2 cellular contexts compared by ENCODE assay signal in genomic region chr1:25782608-25783201, GRCh38.
TF ChIP-seq lines count a peak whose summit lies in the region.

No MANE protein-coding gene starts in this region.

TF ChIP-seq in HEK293, 187 proteins besides CTCF, POLR2A, EP300 and RAD21 (continued from another document):
- TF ChIP-seq ZNF280D (tag by site-specific recombination; IDR thresholded peaks at IDR 0.05) (no peak), ZNF600 (tag by site-specific recombination; IDR thresholded peaks at IDR 0.05) (peak; percentile 93), PATZ1 (tag by site-specific recombination; IDR thresholded peaks at IDR 0.05) (peak; percentile 61), ZFHX2 (tag by site-specific recombination; conservative IDR thresholded peaks at IDR 0.05) (no peak), ZNF791 (tag by site-specific recombination; IDR thresholded peaks at IDR 0.05) (no peak), ZFP37 (tag by site-specific recombination; IDR thresholded peaks at IDR 0.05) (peak; percentile 63; the same call in 1 of the 2 replicates), GLIS2 (tag by site-specific recombination; IDR thresholded peaks at IDR 0.05) (peak; percentile 67), GLIS1 (tag by site-specific recombination; IDR thresholded peaks at IDR 0.05) (peak; percentile 95), ZNF202 (tag by site-specific recombination; IDR thresholded peaks at IDR 0.05; ENCODE audit: borderline replicate concordance) (no peak), ZBTB8A (tag by site-specific recombination; IDR thresholded peaks at IDR 0.05) (peak; percentile 92), ZNF76 (tag by site-specific recombination; IDR thresholded peaks at IDR 0.05; ENCODE audit: borderline replicate concordance, low read depth) (no peak), ZNF664 (tag by site-specific recombination; IDR thresholded peaks at IDR 0.05) (no peak), ZNF776 (tag by site-specific recombination; IDR thresholded peaks at IDR 0.05; ENCODE audit: borderline replicate concordance) (no peak), ZNF18 (tag by site-specific recombination; IDR thresholded peaks at IDR 0.05) (peak; percentile 51; the same call in 1 of the 2 replicates), ZNF514 (tag by site-specific recombination; IDR thresholded peaks at IDR 0.05) (no peak), ZNF701 (tag by site-specific recombination; IDR thresholded peaks at IDR 0.05) (no peak), ZNF174 (tag by site-specific recombination; IDR thresholded peaks at IDR 0.05) (no peak), ZBTB17 (tag by site-specific recombination; IDR thresholded peaks at IDR 0.05) (peak; percentile 54; the same call in 1 of the 2 replicates)
TF ChIP-seq in HEK293: peak in this region for 45.

TF ChIP-seq in K562, 482 proteins besides CTCF, POLR2A, EP300 and RAD21 (continued from another document and continues in another):
- TF ChIP-seq CUX1 (CRISPR knock-in tag; IDR thresholded peaks at IDR 0.05) (no peak), ZNF175 (CRISPR knock-in tag; IDR thresholded peaks at IDR 0.05; ENCODE audit: low read depth) (0 out of 2 replicates have a peak, but pooled peaks have one; percentile 49), POLR2AphosphoS5 (IDR thresholded peaks at IDR 0.05; ENCODE audit: control insufficient read depth, insufficient read depth, low read depth, low read length) (0 out of 2 replicates have a peak, but pooled peaks have one; percentile 45), CBX2 (IDR thresholded peaks at IDR 0.05; ENCODE audit: insufficient read depth, low read length, poor library complexity, severe bottlenecking) (no peak), ZNF280B (CRISPR knock-in tag; IDR thresholded peaks at IDR 0.05) (no peak), ZNF436 (CRISPR knock-in tag; IDR thresholded peaks at IDR 0.05) (no peak), PKNOX1 (IDR thresholded peaks at IDR 0.05) (no peak; the same call in 1 of the 2 replicates), ELF4 (CRISPR knock-in tag; IDR thresholded peaks at IDR 0.05) (no peak), NELFE (IDR thresholded peaks at IDR 0.05; ENCODE audit: insufficient read depth, insufficient read length) (no peak), GTF2F1 (IDR thresholded peaks at IDR 0.05; ENCODE audit: low read depth, low read length) (no peak), RNF2 (IDR thresholded peaks at IDR 0.05) (peak; percentile 71; the same call in 1 of the 2 replicates), TRIM28 (IDR thresholded peaks at IDR 0.05) (peak; percentile 45; the same call in 1 of the 2 replicates), MAZ (CRISPR knock-in tag; conservative IDR thresholded peaks at IDR 0.05 in 1 of 2, IDR thresholded peaks at IDR 0.05 in 1 of 2) (peak in 1 of 2 experiments; percentile 25; a peak in 2 of 4 replicates), ZNF239 (CRISPR knock-in tag; IDR thresholded peaks at IDR 0.05) (no peak), ZNF224 (CRISPR knock-in tag; IDR thresholded peaks at IDR 0.05) (no peak), TAL1 (IDR thresholded peaks at IDR 0.05) (peak; percentile 77), GTF2B (IDR thresholded peaks at IDR 0.05; ENCODE audit: extremely low read depth, insufficient read length) (no peak), MAX (CRISPR knock-in tag; IDR thresholded peaks at IDR 0.05) (peak; percentile 81), GMEB1 (CRISPR knock-in tag; IDR thresholded peaks at IDR 0.05) (no peak), RFX7 (CRISPR knock-in tag; IDR thresholded peaks at IDR 0.05) (no peak), SMARCB1 (IDR thresholded peaks at IDR 0.05; ENCODE audit: insufficient read length, low read depth) (no peak), GABPA (tag; conservative IDR thresholded peaks at IDR 0.05; ENCODE audit: low read depth) (0 out of 2 replicates have a peak, but pooled peaks have one; percentile 36), FIP1L1 (IDR thresholded peaks at IDR 0.05; ENCODE audit: low read depth, low read length, poor library complexity, severe bottlenecking) (no peak), FOXK2 (conservative IDR thresholded peaks at IDR 0.05 in 1 of 2, IDR thresholded peaks at IDR 0.05 in 1 of 2; ENCODE audit: low read depth in 2 of 2) (no peak), ZFP1 (CRISPR knock-in tag; IDR thresholded peaks at IDR 0.05) (no peak), ZNF717 (CRISPR knock-in tag; IDR thresholded peaks at IDR 0.05) (no peak), RFX1 (IDR thresholded peaks at IDR 0.05) (no peak), MCM7 (IDR thresholded peaks at IDR 0.05) (no peak), HNRNPLL (IDR thresholded peaks at IDR 0.05; ENCODE audit: low read depth, low read length, poor library complexity, severe bottlenecking) (no peak), HCFC1 (IDR thresholded peaks at IDR 0.05; ENCODE audit: low read depth, low read length) (no peak), ATF7 (IDR thresholded peaks at IDR 0.05) (peak; percentile 95), MAFK (IDR thresholded peaks at IDR 0.05; ENCODE audit: low read length) (no peak), SREBF1 (IDR thresholded peaks at IDR 0.05; ENCODE audit: borderline replicate concordance, low read depth, low read length) (no peak), ZNF79 (CRISPR knock-in tag; IDR thresholded peaks at IDR 0.05; ENCODE audit: low read depth) (no peak), MAFF (IDR thresholded peaks at IDR 0.05; ENCODE audit: low read length) (no peak), HLTF (IDR thresholded peaks at IDR 0.05) (no peak), EGR1 (conservative IDR thresholded peaks at IDR 0.05) (no peak), ATF6 (CRISPR knock-in tag; IDR thresholded peaks at IDR 0.05) (no peak), FOSL1 (tag; conservative IDR thresholded peaks at IDR 0.05) (0 out of 2 replicates have a peak, but pooled peaks have one; percentile 40), ZNF699 (CRISPR knock-in tag; IDR thresholded peaks at IDR 0.05; ENCODE audit: insufficient replicate concordance) (no peak), ZNF41 (CRISPR knock-in tag; conservative IDR thresholded peaks at IDR 0.05) (no peak), CBX5 (IDR thresholded peaks at IDR 0.05; ENCODE audit: borderline replicate concordance, low read depth) (peak; percentile 46; the same call in 1 of the 2 replicates), SAFB2 (IDR thresholded peaks at IDR 0.05; ENCODE audit: borderline replicate concordance, low read depth, low read length, severe bottlenecking) (no peak), MBD2 (IDR thresholded peaks at IDR 0.05; ENCODE audit: borderline replicate concordance, low read depth) (no peak), FOXO4 (CRISPR knock-in tag; IDR thresholded peaks at IDR 0.05) (no peak), STAG1 (CRISPR knock-in tag; IDR thresholded peaks at IDR 0.05; ENCODE audit: borderline replicate concordance) (no peak), TAF1 (IDR thresholded peaks at IDR 0.05; ENCODE audit: control insufficient read depth, extremely low read depth, insufficient read depth, low read length, severe bottlenecking) (no peak), ZNF23 (CRISPR knock-in tag; IDR thresholded peaks at IDR 0.05) (no peak), CREM (IDR thresholded peaks at IDR 0.05; ENCODE audit: low read depth) (peak; percentile 85)
